1 cellular context compared by ENCODE assay signal in the genomic region with DNA sequence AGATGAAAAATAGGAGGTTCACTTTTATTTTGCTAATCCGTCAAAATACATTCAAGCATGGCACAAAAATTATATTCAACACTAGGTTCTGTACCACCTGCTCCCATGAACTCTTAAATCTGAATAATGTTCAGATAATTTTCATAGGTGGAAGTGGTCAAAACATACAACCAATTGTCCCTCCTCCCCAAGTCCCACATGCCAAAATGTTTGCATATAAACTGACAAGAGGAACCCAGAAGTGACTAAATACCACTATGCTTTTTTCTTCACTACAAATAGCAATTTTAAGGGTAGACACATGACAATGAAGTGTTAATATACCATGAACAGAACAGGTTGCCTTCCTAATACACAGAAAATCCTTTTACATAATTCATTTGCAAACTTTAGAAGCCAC.
TF ChIP-seq lines count a peak whose summit lies in the region.

No MANE protein-coding gene starts in this region.

TF ChIP-seq in GM23338, 12 proteins besides CTCF, POLR2A, EP300 and RAD21:
- TF ChIP-seq, protein P1, sequence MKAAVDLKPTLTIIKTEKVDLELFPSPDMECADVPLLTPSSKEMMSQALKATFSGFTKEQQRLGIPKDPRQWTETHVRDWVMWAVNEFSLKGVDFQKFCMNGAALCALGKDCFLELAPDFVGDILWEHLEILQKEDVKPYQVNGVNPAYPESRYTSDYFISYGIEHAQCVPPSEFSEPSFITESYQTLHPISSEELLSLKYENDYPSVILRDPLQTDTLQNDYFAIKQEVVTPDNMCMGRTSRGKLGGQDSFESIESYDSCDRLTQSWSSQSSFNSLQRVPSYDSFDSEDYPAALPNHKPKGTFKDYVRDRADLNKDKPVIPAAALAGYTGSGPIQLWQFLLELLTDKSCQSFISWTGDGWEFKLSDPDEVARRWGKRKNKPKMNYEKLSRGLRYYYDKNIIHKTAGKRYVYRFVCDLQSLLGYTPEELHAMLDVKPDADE (IDR thresholded peaks at IDR 0.05), result no peak
- TF ChIP-seq ZNF114 (CRISPR knock-in tag; IDR thresholded peaks at IDR 0.05) (no peak), EZH2 (IDR thresholded peaks at IDR 0.05; ENCODE audit: low read depth, unreplicated experiment) (no peak), ZNF462 (CRISPR knock-in tag; IDR thresholded peaks at IDR 0.05) (no peak), EZH2phosphoT487 (IDR thresholded peaks at IDR 0.05; ENCODE audit: unreplicated experiment) (no peak), ZNF331 (CRISPR knock-in tag; IDR thresholded peaks at IDR 0.05; ENCODE audit: low read depth) (no peak), POLR2AphosphoS5 (IDR thresholded peaks at IDR 0.05; ENCODE audit: low read depth) (no peak), JUNB (IDR thresholded peaks at IDR 0.05; ENCODE audit: unreplicated experiment) (no peak), REST (IDR thresholded peaks at IDR 0.05; ENCODE audit: unreplicated experiment) (no peak), NANOG (IDR thresholded peaks at IDR 0.05; ENCODE audit: borderline replicate concordance) (no peak), CREB1 (CRISPR knock-in tag; IDR thresholded peaks at IDR 0.05; ENCODE audit: low read depth) (no peak), STAT1 (IDR thresholded peaks at IDR 0.05; ENCODE audit: unreplicated experiment) (no peak)
